ENCODE assay signal across 14 cellular contexts in genomic region chr22:17845790-17846189, GRCh38.
DNase-seq lines count a peak whose midpoint lies in the region; FAIRE-seq and TF ChIP-seq lines count a peak whose summit lies in the region.
"Had no signal": no experiment of that assay in that cellular context is flagged by ENCODE, and none has a peak within 500 bp of the region (broad histone marks: within the 10 kb centered on the region; RNA-seq: fewer than 3 reads in every experiment).

No MANE protein-coding gene starts in this region.

- H3K36me3 Mint-ChIP-seq in H9 (ENCODE audit: insufficient read depth in 1 of 3, low read depth in 3 of 3) (peaks cover 4 to 16% (median 11%) of the 10 kb centered on the region in 3 experiments; a peak in 6 of 7 replicates), Calu3 (ENCODE audit: insufficient read depth, unreplicated experiment) (no peaks in the 10 kb centered on the region)

- BruUV-seq in Calu3 (replicated peaks; lab: Mats Ljungman, UMichigan) = no TSS peak

- no peak overlapping the region for H2BK15ac ChIP-seq in H9 (ENCODE audit: low read depth, low read length)

- TF ChIP-seq POLR2A in spleen (IDR thresholded peaks at IDR 0.05) = no peak

- no peaks in the 10 kb centered on the region for H3K27me3 ChIP-seq in BE2C
- H3K27me3 ChIP-seq in keratinocyte (ENCODE audit: control insufficient read depth, extremely low read depth, insufficient read depth, low read length) = no peaks in the 10 kb centered on the region
- no peaks in the 10 kb centered on the region for H3K27me3 ChIP-seq in spleen (replicated peaks in 1 of 7)
- no peaks in the 10 kb centered on the region for H3K27me3 ChIP-seq in H9 (ENCODE audit: insufficient read depth, low read length)

- H3K9me3 ChIP-seq in BE2C (no peaks in the 10 kb centered on the region), keratinocyte (ENCODE audit: control insufficient read depth, low read depth, low read length) (no peaks in the 10 kb centered on the region), spleen (no peaks in the 10 kb centered on the region), H9 (ENCODE audit: control insufficient read depth, low read depth, low read length) (no peaks in the 10 kb centered on the region)
- H3K9me3 ChIP-seq: mucosa of descending colon had no signal

- intact Hi-C loops in spleen (cut with DNase I; ENCODE audit: low total_unique reads) (no loop called here), Calu3 (cut with micrococcal nuclease; ENCODE audit: unreplicated experiment) (no loop called here)

- H3K36me3 ChIP-seq in BE2C = no peaks in the 10 kb centered on the region
- peaks cover 21 to 35% of the 10 kb centered on the region in 2 experiments for H3K36me3 ChIP-seq in keratinocyte (ENCODE audit: control insufficient read depth in 2 of 2, extremely low read depth in 1 of 2, insufficient read depth in 2 of 2, low read length in 2 of 2)
- H3K36me3 ChIP-seq in spleen = peaks cover 0 to 69% (median 16%) of the 10 kb centered on the region in 6 donors

- CTCF ChIA-PET in Calu3 (lab: Charles Lee) = no interaction called here

- H3K9ac ChIP-seq in keratinocyte (ENCODE audit: control insufficient read depth, extremely low read depth, insufficient read depth, low read length) (peak overlapping the region; percentile 61), H9 (ENCODE audit: extremely low read depth, insufficient read length, low read length) (no peak overlapping the region)

- peaks cover 4 to 5% of the 10 kb centered on the region in 2 experiments; a peak in 2 of 4 replicates for H3K4me1 Mint-ChIP-seq in H9
- H3K4me1 Mint-ChIP-seq in Calu3 (ENCODE audit: low read depth, unreplicated experiment) = no peaks in the 10 kb centered on the region
- H3K4me1 Mint-ChIP-seq: B cell had no signal

- H3K9me1 ChIP-seq in keratinocyte (ENCODE audit: control insufficient read depth, extremely low read depth, insufficient read depth, low read length) = peaks cover 4% of the 10 kb centered on the region

- no peak overlapping the region for H3K18ac ChIP-seq in H9 (ENCODE audit: insufficient read length, low read depth, low read length)

- dilution Hi-C loops in keratinocyte (cut with MboI; ENCODE audit: extremely low pct_ligation_motif_present, low sequenced_read_pairs) = no loop called here

- no peak overlapping the region for H2AFZ ChIP-seq in keratinocyte (ENCODE audit: control insufficient read depth, low read length)
- no peak overlapping the region for H2AFZ ChIP-seq in H9 (ENCODE audit: low read length)

- H3K4ac ChIP-seq in H9 (ENCODE audit: low read depth, low read length) = no peak overlapping the region

- TF ChIP-seq CTCF in BE2C (IDR thresholded peaks at IDR 0.05; ENCODE audit: low read depth, low read length) (no peak), keratinocyte (optimal IDR thresholded peaks at IDR 0.05 in 1 of 3, IDR thresholded peaks at IDR 0.05 in 1 of 3, conservative IDR thresholded peaks at IDR 0.05 in 1 of 3; ENCODE audit: extremely low read depth in 1 of 3, insufficient read depth in 2 of 3, low read length in 3 of 3) (no peak), spleen (IDR thresholded peaks at IDR 0.05 in 8 of 11, conservative IDR thresholded peaks at IDR 0.05 in 3 of 11) (no peak), H9 (conservative IDR thresholded peaks at IDR 0.05) (no peak), Calu3 (IDR thresholded peaks at IDR 0.05; ENCODE audit: unreplicated experiment) (no peak)

- peak overlapping the region; percentile 61 for H3K4me2 ChIP-seq in keratinocyte (ENCODE audit: control insufficient read depth, extremely low read depth, insufficient read depth, low read depth, low read length)
- no peak overlapping the region for H3K4me2 ChIP-seq in H9 (ENCODE audit: insufficient read depth, insufficient read length, low read length)

- no peaks in the 10 kb centered on the region for H3K79me1 ChIP-seq in H9 (ENCODE audit: insufficient read depth, low read depth, low read length, poor library complexity, severe bottlenecking)

- H3K27ac Mint-ChIP-seq in H9 = 0 out of 7 replicates have a peak overlapping the region, but pooled peaks of 1 of the 3 experiments have one; percentile 32
- no peak overlapping the region for H3K27ac Mint-ChIP-seq in Calu3 (ENCODE audit: unreplicated experiment)
- H3K27ac Mint-ChIP-seq: activated B cell treated with CpG ODN at 0.5 μM for 24 hours, B cell, HFFc6 had no signal

- no peak overlapping the region for H4K91ac ChIP-seq in H9 (ENCODE audit: insufficient read length, low read depth, low read length)

- no peak overlapping the region for H3K23ac ChIP-seq in H9 (ENCODE audit: insufficient read length, low read depth, low read length)

- H3K27me3 Mint-ChIP-seq in H9 (ENCODE audit: low read depth) (no peaks in the 10 kb centered on the region; the same call in 1 of the 2 replicates), Calu3 (ENCODE audit: unreplicated experiment) (no peaks in the 10 kb centered on the region)
- H3K27me3 Mint-ChIP-seq: activated B cell treated with CpG ODN at 0.5 μM for 24 hours, B cell had no signal

- H4K20me1 ChIP-seq in keratinocyte (ENCODE audit: control insufficient read depth, extremely low read depth, insufficient read depth, low read length) (peaks cover 12% of the 10 kb centered on the region), H9 (ENCODE audit: control insufficient read depth, insufficient read depth, insufficient read length) (peaks cover 3% of the 10 kb centered on the region)

- H3K4me3 Mint-ChIP-seq in H9 (no peak overlapping the region), Calu3 (ENCODE audit: low read depth, unreplicated experiment) (no peak overlapping the region)
- H3K4me3 Mint-ChIP-seq: activated B cell treated with CpG ODN at 0.5 μM for 24 hours, B cell, HFFc6 had no signal

- H2AK5ac ChIP-seq in H9 (ENCODE audit: insufficient read length, low read length) = no peak overlapping the region

- H3K14ac ChIP-seq in H9 (ENCODE audit: insufficient read depth, low read length) = no peak overlapping the region

- no peak overlapping the region for H3K56ac ChIP-seq in H9 (ENCODE audit: insufficient read length, low read depth, low read length)

- WGBS in spleen, 5 donors = 61 to 86% (median 83%) methylated on average over 3 of the region's 3 CpGs
- no CpG with 5 or more reads among the region's 3 CpGs for WGBS in H9 (ENCODE audit: extremely low coverage, insufficient read length, low lambda C conversion rate)

- H2BK120ac ChIP-seq in H9 (ENCODE audit: low read depth, low read length, poor library complexity, severe bottlenecking) = no peak overlapping the region

- H3K79me2 ChIP-seq in keratinocyte (ENCODE audit: control insufficient read depth, insufficient read depth, low read length) (peaks cover 4% of the 10 kb centered on the region), H9 (ENCODE audit: insufficient read depth, low read length) (no peaks in the 10 kb centered on the region)

- peak overlapping the region; percentile 75 for H3K27ac ChIP-seq in keratinocyte (ENCODE audit: control insufficient read depth, insufficient read depth, low read length)
- peak overlapping the region in 7 of 8 donors; percentile 22 to 62 (median 51) for H3K27ac ChIP-seq in spleen
- H3K27ac ChIP-seq in H9 (ENCODE audit: insufficient read length, low read depth, low read length) = no peak overlapping the region

- DNase-seq in BE2C (peak; percentile 84), cerebellum (ENCODE audit: low spot score) (peak; percentile 50), keratinocyte (ENCODE audit: low read depth, low spot score) (no peak), spleen (no peak), germinal center (ENCODE audit: low spot score) (no peak), H9 (no peak), Calu3 (no peak)
- no peak for DNase-seq in activated CD8-positive, alpha-beta memory T cell treated with anti-CD3 and anti-CD28 coated beads, Interleukin-2, amount 50 U/mL, for 4 hours
- DNase-seq: activated B cell treated with CpG ODN at 0.5 μM for 24 hours, HFFc6, NCI-H1436 treated with DMSO at 0.1 percent for 48 hours, retina had no signal

- no peak overlapping the region for H2BK5ac ChIP-seq in H9 (ENCODE audit: insufficient read length, low read length)

- FAIRE-seq in keratinocyte (lab: Jason Lieb, UNC) = no peak

- no peak overlapping the region for H2BK12ac ChIP-seq in H9 (ENCODE audit: insufficient read length, low read depth, low read length)

- peak overlapping the region; percentile 12; the same call in 1 of the 2 replicates for H3K4me3 ChIP-seq in BE2C (ENCODE audit: low read depth, low read length)
- no peak overlapping the region for H3K4me3 ChIP-seq in keratinocyte (ENCODE audit: control insufficient read depth in 2 of 3, extremely low read depth in 1 of 3, insufficient read depth in 2 of 3, low read depth in 1 of 3, low read length in 3 of 3)
- no peak overlapping the region for H3K4me3 ChIP-seq in spleen
- H3K4me3 ChIP-seq: mucosa of descending colon had no signal

- no peaks in the 10 kb centered on the region for H3K23me2 ChIP-seq in H9 (ENCODE audit: insufficient read length, low read depth, low read length, poor library complexity, severe bottlenecking)

- H3K9me3 Mint-ChIP-seq in H9 (no peaks in the 10 kb centered on the region), Calu3 (ENCODE audit: low read depth, unreplicated experiment) (no peaks in the 10 kb centered on the region)
- H3K9me3 Mint-ChIP-seq: activated B cell treated with CpG ODN at 0.5 μM for 24 hours, HFFc6 had no signal

- no peak overlapping the region for H4K5ac ChIP-seq in H9 (ENCODE audit: insufficient read length, low read depth, low read length)

- no peak overlapping the region for H2BK20ac ChIP-seq in H9 (ENCODE audit: low read depth, low read length, poor library complexity, severe bottlenecking)

- H4K8ac ChIP-seq in H9 (replicated peaks; ENCODE audit: insufficient read length, low read depth, low read length) = no peak overlapping the region

- H3T11ph ChIP-seq in H9 (ENCODE audit: low read length) = no peak overlapping the region

- H3K4me1 ChIP-seq in BE2C = peaks cover 31% of the 10 kb centered on the region
- peaks cover 34% of the 10 kb centered on the region for H3K4me1 ChIP-seq in keratinocyte (ENCODE audit: control insufficient read depth, extremely low read depth, insufficient read depth, low read length)
- H3K4me1 ChIP-seq in spleen = peaks cover 0 to 35% (median 9%) of the 10 kb centered on the region in 6 donors
- H3K4me1 ChIP-seq in H9 (ENCODE audit: insufficient read depth, low read length) = no peaks in the 10 kb centered on the region

Comparison
In these comparisons a context has a peak if more than half of its experiments do, and no peak if none do; other contexts are left out.
1. DNase-seq: peak in BE2C (single experiment) and cerebellum (single experiment); none in keratinocyte (single experiment), spleen (single experiment), germinal center (single experiment), H9 (single experiment), activated CD8-positive, alpha-beta memory T cell treated with anti-CD3 and anti-CD28 coated beads, Interleukin-2, amount 50 U/mL, for 4 hours (single experiment) and Calu3 (single experiment).